ENCODE assay signal across 8 cellular contexts in the genomic region with DNA sequence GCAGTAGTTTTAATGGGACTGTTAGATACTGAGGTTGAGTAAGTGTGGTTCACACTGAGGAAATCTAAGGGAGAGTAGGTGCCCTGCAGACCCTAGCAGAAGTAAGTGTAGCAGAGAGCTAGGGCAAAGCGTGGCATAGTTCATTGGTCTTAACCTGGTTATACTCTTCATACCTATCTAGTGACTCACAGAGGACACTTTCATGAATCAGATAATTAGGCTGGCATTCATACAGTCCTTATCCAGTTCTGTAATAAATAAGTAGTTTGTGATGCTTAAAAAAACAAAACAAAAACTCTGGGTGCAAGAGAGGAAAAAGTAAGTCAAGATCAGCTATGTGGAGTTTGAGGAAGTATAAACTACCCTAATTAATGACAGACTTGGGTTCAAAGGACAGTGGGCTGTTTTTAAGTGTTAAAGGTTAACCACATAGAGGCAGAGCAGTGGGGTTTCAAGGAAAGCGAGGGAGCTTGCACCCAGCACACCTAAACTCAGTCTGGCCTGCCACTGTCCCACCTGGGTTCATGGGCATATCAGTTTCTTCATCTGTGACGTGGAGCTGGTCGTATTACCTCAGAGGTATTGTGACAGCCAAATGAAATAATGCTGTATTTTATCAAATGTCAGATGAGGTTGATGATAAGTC. TPM values are rescaled to one million over a fixed set of nuclear protein-coding genes. Genes with fewer than 3 reads are reported as not detected.
DNase-seq lines count a peak whose midpoint lies in the region; ATAC-seq and TF ChIP-seq lines count a peak whose summit lies in the region.

No MANE protein-coding gene starts in this region.

- H3K36me3 Mint-ChIP-seq in activated T-helper 17 cell treated with anti-CD3 and anti-CD28 coated beads, Interleukin-2, amount 50 U/mL, for 72 hours (ENCODE audit: low read depth), result peaks cover 14% of the 10 kb centered on the region
- peaks cover 6% of the 10 kb centered on the region for H3K36me3 Mint-ChIP-seq in nephron (ENCODE audit: low read depth)

- no peaks in the 10 kb centered on the region for H3K27me3 Mint-ChIP-seq in activated T-helper 17 cell treated with anti-CD3 and anti-CD28 coated beads, Interleukin-2, amount 50 U/mL, for 72 hours
- no peaks in the 10 kb centered on the region for H3K27me3 Mint-ChIP-seq in nephron (ENCODE audit: low read depth)

- intact Hi-C loops in cardiac septum (cut with DNase I), result no loop called here
- intact Hi-C loops in posterior cingulate gyrus (cut with DNase I), result no loop called here

- peak overlapping the region; percentile 57 for H3K4me3 Mint-ChIP-seq in activated T-helper 17 cell treated with anti-CD3 and anti-CD28 coated beads, Interleukin-2, amount 50 U/mL, for 72 hours
- no peak overlapping the region for H3K4me3 Mint-ChIP-seq in nephron

- no peaks in the 10 kb centered on the region for H3K9me3 Mint-ChIP-seq in activated T-helper 17 cell treated with anti-CD3 and anti-CD28 coated beads, Interleukin-2, amount 50 U/mL, for 72 hours
- no peaks in the 10 kb centered on the region for H3K9me3 Mint-ChIP-seq in nephron

- peak overlapping the region; percentile 26 for H3K27ac Mint-ChIP-seq in activated T-helper 17 cell treated with anti-CD3 and anti-CD28 coated beads, Interleukin-2, amount 50 U/mL, for 72 hours
- H3K27ac Mint-ChIP-seq in nephron, result peak overlapping the region in 2 of 3 experiments; percentile 13 to 48

- no peak for TF ChIP-seq CTCF in nephron (IDR thresholded peaks at IDR 0.05; ENCODE audit: unreplicated experiment in 3 of 3)

- no peak for DNase-seq in cardiac septum (ENCODE audit: low spot score)
- DNase-seq in posterior cingulate gyrus, result no peak
- no peak for DNase-seq in activated CD4-positive, alpha-beta T cell treated with anti-CD3 and anti-CD28 coated beads, Interleukin-2, amount 50 U/mL, for 1 hour

- ATAC-seq in GM18909 (IDR thresholded peaks at IDR 0.05; ENCODE audit: poor library complexity, unreplicated experiment), result peak; percentile 26
- peak; percentile 16 for ATAC-seq in HG03103 (IDR thresholded peaks at IDR 0.05; ENCODE audit: low read depth, unreplicated experiment)
- peak; percentile 33 for ATAC-seq in activated T-helper 17 cell treated with anti-CD3 and anti-CD28 coated beads, Interleukin-2, amount 50 U/mL, for 72 hours (replicated peaks)
- ATAC-seq in HG02884 (IDR thresholded peaks at IDR 0.05; ENCODE audit: unreplicated experiment), result no peak

- peaks cover 23% of the 10 kb centered on the region for H3K4me1 Mint-ChIP-seq in activated T-helper 17 cell treated with anti-CD3 and anti-CD28 coated beads, Interleukin-2, amount 50 U/mL, for 72 hours
- peaks cover 11% of the 10 kb centered on the region for H3K4me1 Mint-ChIP-seq in nephron

RNA-seq across cellular contexts. Expression of a gene that starts 27.1 kb away (rescaled TPM):
- 10 to 100 TPM in 1 of 2 donors, 1 to 10 TPM in 1; 8.6 to 15.8 TPM for total RNA-seq in activated T-helper 17 cell treated with anti-CD3 and anti-CD28 coated beads, Interleukin-2, amount 50 U/mL, for 72 hours
- 28.3 TPM for total RNA-seq in cardiac septum
